In genomic region chr14:37172024-37172869, GRCh38 we compare ENCODE assay signal across 8 cellular contexts. TPM values are rescaled to one million over a fixed set of nuclear protein-coding genes. Genes with fewer than 3 reads are reported as not detected.
DNase-seq lines count a peak whose midpoint lies in the region; ATAC-seq and TF ChIP-seq lines count a peak whose summit lies in the region.

Gene SLC25A21 (minus strand): TSS chr14:37172606.

- H3K4me1 Mint-ChIP-seq in activated naive CD8-positive, alpha-beta T cell treated with anti-CD3 and anti-CD28 coated beads, Interleukin-2, amount 10 ng/mL, durations not matched to agents 7 days and 5 days, result no peaks in the 10 kb centered on the region
- H3K4me1 Mint-ChIP-seq in glutamatergic neuron (ENCODE audit: low read depth, unreplicated experiment), result no peaks in the 10 kb centered on the region

- no peaks in the 10 kb centered on the region for H3K36me3 ChIP-seq in HAP-1 (replicated peaks)

- H3K4me1 ChIP-seq in HAP-1, result no peaks in the 10 kb centered on the region

- in situ Hi-C loops in HAP-1 (cut with MboI; ENCODE audit: low sequenced_read_pairs), result no loop called here

- peaks cover 2% of the 10 kb centered on the region for H3K9me3 Mint-ChIP-seq in activated naive CD8-positive, alpha-beta T cell treated with anti-CD3 and anti-CD28 coated beads, Interleukin-2, amount 10 ng/mL, durations not matched to agents 7 days and 5 days
- H3K9me3 Mint-ChIP-seq in glutamatergic neuron (ENCODE audit: unreplicated experiment), result peaks cover 3% of the 10 kb centered on the region

- H3K4me3 Mint-ChIP-seq in activated naive CD8-positive, alpha-beta T cell treated with anti-CD3 and anti-CD28 coated beads, Interleukin-2, amount 10 ng/mL, durations not matched to agents 7 days and 5 days, result peak within 1 kb of the TSS; percentile 32
- peak within 1 kb of the TSS; percentile 95 for H3K4me3 Mint-ChIP-seq in glutamatergic neuron (ENCODE audit: unreplicated experiment)

- no peaks in the 10 kb centered on the region for H3K36me3 Mint-ChIP-seq in activated naive CD8-positive, alpha-beta T cell treated with anti-CD3 and anti-CD28 coated beads, Interleukin-2, amount 10 ng/mL, durations not matched to agents 7 days and 5 days
- H3K36me3 Mint-ChIP-seq in glutamatergic neuron (ENCODE audit: unreplicated experiment), result no peaks in the 10 kb centered on the region

- DNase-seq in EH (ENCODE audit: low read depth), result peak; percentile 74
- peak; percentile 50 for DNase-seq in NCI-H2081 treated with DMSO at 0.1 percent for 48 hours (lab: John Stamatoyannopoulos, UW)
- DNase-seq in activated naive CD8-positive, alpha-beta T cell treated with anti-CD3 and anti-CD28 coated beads, Interleukin-2, amount 10 ng/mL, durations not matched to agents 7 days and 5 days, result peak; percentile 28
- peak; percentile 72 for DNase-seq in glutamatergic neuron
- peak in 52 of 56 donors; percentile 16 to 81 (median 59) for DNase-seq in nucleus accumbens (lab: John Stamatoyannopoulos, UW)
- DNase-seq in HAP-1 (ENCODE audit: low spot score in 2 of 2), result no peak

- no peaks in the 10 kb centered on the region for H3K9me3 ChIP-seq in HAP-1

- TF ChIP-seq CTCF in glutamatergic neuron (IDR thresholded peaks at IDR 0.05; ENCODE audit: partially characterized antibody, unreplicated experiment), result no peak

- ATAC-seq in activated naive CD8-positive, alpha-beta T cell treated with anti-CD3 and anti-CD28 coated beads, Interleukin-2, amount 10 ng/mL, durations not matched to agents 7 days and 5 days (ENCODE audit: low read depth), result no peak
- ATAC-seq in HG02970 (IDR thresholded peaks at IDR 0.05; ENCODE audit: low FRiP score, unreplicated experiment), result no peak
- no peak for ATAC-seq in HG02763 (IDR thresholded peaks at IDR 0.05; ENCODE audit: unreplicated experiment)

- no peak within 1 kb of the TSS for H3K27ac Mint-ChIP-seq in activated naive CD8-positive, alpha-beta T cell treated with anti-CD3 and anti-CD28 coated beads, Interleukin-2, amount 10 ng/mL, durations not matched to agents 7 days and 5 days
- H3K27ac Mint-ChIP-seq in glutamatergic neuron (ENCODE audit: unreplicated experiment), result peak within 1 kb of the TSS; percentile 94

- no peak within 1 kb of the TSS for H3K4me3 ChIP-seq in HAP-1

- no peaks in the 10 kb centered on the region for H3K27me3 ChIP-seq in HAP-1 (ENCODE audit: low read depth)

- peaks cover 30% of the 10 kb centered on the region for H3K27me3 Mint-ChIP-seq in activated naive CD8-positive, alpha-beta T cell treated with anti-CD3 and anti-CD28 coated beads, Interleukin-2, amount 10 ng/mL, durations not matched to agents 7 days and 5 days
- no peaks in the 10 kb centered on the region for H3K27me3 Mint-ChIP-seq in glutamatergic neuron (ENCODE audit: unreplicated experiment)

- POLR2A ChIA-PET in activated naive CD8-positive, alpha-beta T cell treated with anti-CD3 and anti-CD28 coated beads, Interleukin-2, amount 10 ng/mL, durations not matched to agents 7 days and 5 days (lab: Charles Lee), result no interaction called here

RNA-seq across cellular contexts. Expression of gene SLC25A21, which starts in this region (rescaled TPM):
- total RNA-seq in activated naive CD8-positive, alpha-beta T cell treated with anti-CD3 and anti-CD28 coated beads, Interleukin-2, amount 10 ng/mL, durations not matched to agents 7 days and 5 days, result not detected
- total RNA-seq in glutamatergic neuron (ENCODE audit: unreplicated experiment), result 0.91 TPM

Comparison
In these comparisons a context has a peak if more than half of its experiments do, and no peak if none do; other contexts are left out.
1. Peak in DNase-seq in activated naive CD8-positive, alpha-beta T cell treated with anti-CD3 and anti-CD28 coated beads, Interleukin-2, amount 10 ng/mL, durations not matched to agents 7 days and 5 days; RNA of the gene not detected or under 1 TPM.
2. Peak in DNase-seq in glutamatergic neuron; RNA of the gene not detected or under 1 TPM.
3. DNase-seq: peak in EH (single experiment), NCI-H2081 treated with DMSO at 0.1 percent for 48 hours (single experiment) and nucleus accumbens (52 of 56); none in HAP-1 (0 of 2).